ENCODE assay signal across 1 cellular context in the genomic region with DNA sequence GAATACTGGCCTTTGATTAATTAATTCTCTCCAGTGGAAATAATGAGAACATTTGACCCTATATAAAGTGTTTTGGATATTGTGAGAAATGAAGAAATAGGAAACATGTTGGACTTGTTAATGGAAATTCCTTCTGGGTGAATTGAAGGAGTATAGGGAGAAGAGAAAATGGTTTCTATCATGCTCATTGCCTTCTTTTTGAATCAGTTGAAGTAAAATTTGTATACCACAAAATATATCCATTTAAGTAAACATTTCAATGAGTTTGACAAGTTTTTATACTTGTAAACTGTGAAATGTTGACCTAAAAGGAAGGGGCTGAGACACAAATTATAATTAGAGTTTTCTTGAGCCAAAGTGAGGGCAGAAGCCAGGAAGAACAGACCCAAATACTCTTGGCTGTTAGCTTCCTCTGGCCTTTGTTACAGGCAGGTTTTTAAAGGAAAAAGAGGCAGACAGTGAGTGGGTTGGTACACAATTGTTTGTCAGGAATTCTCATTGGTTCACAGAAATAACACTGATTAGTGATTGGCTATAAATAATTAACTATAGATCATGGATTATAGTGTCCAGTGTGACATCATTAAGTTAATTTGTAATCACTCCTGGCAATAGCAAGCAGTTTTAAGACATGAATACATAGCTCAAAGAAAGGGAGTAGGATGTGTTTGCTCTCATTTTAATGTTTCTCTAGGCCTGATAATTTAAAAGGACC.
TF ChIP-seq lines count a peak whose summit lies in the region.

No MANE protein-coding gene starts in this region.

TF ChIP-seq in A549, 52 proteins besides CTCF, POLR2A, EP300 and RAD21:
- TF ChIP-seq CEBPB (IDR thresholded peaks at IDR 0.05) (no peak), HEYL (CRISPR knock-in tag; IDR thresholded peaks at IDR 0.05) (0 out of 2 replicates have a peak, but pooled peaks have one; percentile 13), EHF (CRISPR knock-in tag; IDR thresholded peaks at IDR 0.05) (peak; percentile 75; the same call in 1 of the 2 replicates), HOXB13 (CRISPR knock-in tag; IDR thresholded peaks at IDR 0.05; ENCODE audit: low read depth) (peak; percentile 24; the same call in 1 of the 2 replicates)
- TF ChIP-seq, protein P1, sequence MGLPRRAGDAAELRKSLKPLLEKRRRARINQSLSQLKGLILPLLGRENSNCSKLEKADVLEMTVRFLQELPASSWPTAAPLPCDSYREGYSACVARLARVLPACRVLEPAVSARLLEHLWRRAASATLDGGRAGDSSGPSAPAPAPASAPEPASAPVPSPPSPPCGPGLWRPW (IDR thresholded peaks at IDR 0.05) = no peak
- TF ChIP-seq, protein P2, sequence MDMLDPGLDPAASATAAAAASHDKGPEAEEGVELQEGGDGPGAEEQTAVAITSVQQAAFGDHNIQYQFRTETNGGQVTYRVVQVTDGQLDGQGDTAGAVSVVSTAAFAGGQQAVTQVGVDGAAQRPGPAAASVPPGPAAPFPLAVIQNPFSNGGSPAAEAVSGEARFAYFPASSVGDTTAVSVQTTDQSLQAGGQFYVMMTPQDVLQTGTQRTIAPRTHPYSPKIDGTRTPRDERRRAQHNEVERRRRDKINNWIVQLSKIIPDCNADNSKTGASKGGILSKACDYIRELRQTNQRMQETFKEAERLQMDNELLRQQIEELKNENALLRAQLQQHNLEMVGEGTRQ (IDR thresholded peaks at IDR 0.05) = no peak
